ENCODE assay signal across 1 cellular context in genomic region chr10:24257588-24257987, GRCh38.
TF ChIP-seq lines count a peak whose summit lies in the region.

No MANE protein-coding gene starts in this region.

TF ChIP-seq in IMR-90, 13 proteins besides CTCF, POLR2A, EP300 and RAD21:
- TF ChIP-seq ELK1 (IDR thresholded peaks at IDR 0.05; ENCODE audit: borderline replicate concordance, low read depth, low read length) (no peak), MXI1 (IDR thresholded peaks at IDR 0.05; ENCODE audit: borderline replicate concordance, low read depth, low read length) (no peak), BHLHE40 (IDR thresholded peaks at IDR 0.05; ENCODE audit: low read depth, low read length) (no peak), MAZ (IDR thresholded peaks at IDR 0.05; ENCODE audit: borderline replicate concordance, low read depth, low read length) (no peak), CEBPB (IDR thresholded peaks at IDR 0.05; ENCODE audit: low read depth, low read length) (no peak), RFX5 (IDR thresholded peaks at IDR 0.05; ENCODE audit: low read depth, low read length) (no peak), MAFK (IDR thresholded peaks at IDR 0.05; ENCODE audit: low read depth, low read length) (no peak), FOS (IDR thresholded peaks at IDR 0.05; ENCODE audit: low read depth, low read length) (no peak)
